1 cellular context compared by ENCODE assay signal in genomic region chr3:53160335-53160659, GRCh38.
TF ChIP-seq lines count a peak whose summit lies in the region.

No MANE protein-coding gene starts in this region.

TF ChIP-seq in IMR-90, 13 proteins besides CTCF, POLR2A, EP300 and RAD21 (continued from another document):
- TF ChIP-seq NFE2L2 (IDR thresholded peaks at IDR 0.05; ENCODE audit: low read depth, low read length): no peak
- TF ChIP-seq MAZ (IDR thresholded peaks at IDR 0.05; ENCODE audit: borderline replicate concordance, low read depth, low read length): no peak
- no peak for TF ChIP-seq RFX5 (IDR thresholded peaks at IDR 0.05; ENCODE audit: low read depth, low read length)
- TF ChIP-seq USF2 (IDR thresholded peaks at IDR 0.05; ENCODE audit: low read depth, low read length): no peak
- TF ChIP-seq SMC3 (IDR thresholded peaks at IDR 0.05; ENCODE audit: low read depth, low read length): no peak
- TF ChIP-seq BHLHE40 (IDR thresholded peaks at IDR 0.05; ENCODE audit: low read depth, low read length): no peak
